In the genomic region with DNA sequence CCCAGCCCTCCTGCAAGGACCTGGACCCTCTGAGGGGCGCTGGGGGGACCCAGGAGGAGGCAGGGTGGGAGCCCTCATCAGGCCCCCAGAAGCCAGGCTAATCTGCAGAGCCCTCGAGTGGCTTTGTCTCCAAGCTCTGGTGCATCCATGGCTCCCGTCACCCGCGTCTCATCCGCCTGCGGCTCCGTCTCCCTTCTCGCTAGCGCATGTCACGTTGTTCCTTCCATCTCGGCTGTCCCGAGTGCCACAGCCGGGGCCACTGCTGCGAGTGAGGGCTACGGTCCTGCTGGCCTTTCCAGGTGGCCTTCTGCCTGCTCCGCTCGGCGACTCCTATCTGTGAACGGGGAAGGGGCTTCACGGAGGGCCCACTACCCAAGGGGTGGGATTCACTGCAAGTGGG, we compare ENCODE assay signal across 28 cellular contexts.
"Had no signal": no experiment of that assay in that cellular context is flagged by ENCODE, and none has a peak within 500 bp of the region (broad histone marks: within the 10 kb centered on the region; RNA-seq: fewer than 3 reads in every experiment).

No MANE protein-coding gene starts in this region.

- H3K4me1 ChIP-seq: foreskin keratinocyte, gastroesophageal sphincter, left lung, psoas muscle, thyroid gland had no signal

- H3K9me3 ChIP-seq: esophagus muscularis mucosa, gastroesophageal sphincter, heart left ventricle, left lung, mucosa of descending colon, psoas muscle, thyroid gland, vagina had no signal

- H3K4me3 ChIP-seq: dorsolateral prefrontal cortex, esophagus muscularis mucosa, gastroesophageal sphincter, heart left ventricle, left lung, mucosa of descending colon, psoas muscle, smooth muscle cell, thyroid gland, vagina had no signal

- H3K27me3 ChIP-seq: dorsolateral prefrontal cortex, foreskin keratinocyte, heart left ventricle, left lung, thyroid gland, vagina had no signal

- DNase-seq: dorsolateral prefrontal cortex; effector CD8-positive, alpha-beta T cell; foreskin keratinocyte; heart left ventricle; hippocampal formation; left cardiac atrium; left lung; mesenchymal stem cell; mucosa of descending colon; naive B cell; psoas muscle; right cardiac atrium; stimulated activated CD4-positive, alpha-beta T cell treated with anti-CD3 and anti-CD28 coated beads, Interleukin-12 subunit alpha, Interleukin-12 subunit beta, amount 100 ng/mL, for 4 hours; stimulated activated CD4-positive, alpha-beta T cell treated with anti-CD3 and anti-CD28 coated beads, Interleukin-1b, Interleukin-23, amount 100 ng/mL, for 48 hours; stimulated activated CD4-positive, alpha-beta T cell treated with anti-CD3 and anti-CD28 coated beads, Interleukin-4, amount 100 ng/mL, for 1 hour; stimulated activated CD8-positive, alpha-beta memory T cell treated with anti-CD3 and anti-CD28 coated beads, Interleukin-4, amount 100 ng/mL, for 48 hours; stimulated activated naive CD4-positive, alpha-beta T cell; stimulated activated naive CD8-positive, alpha-beta T cell treated with anti-CD3 and anti-CD28 coated beads, Interleukin-15, amount 100 ng/mL, for 72 hours; thyroid gland; trophoblast cell had no signal

- H3K4me2 ChIP-seq: smooth muscle cell had no signal

- H3K27ac ChIP-seq: dorsolateral prefrontal cortex, esophagus muscularis mucosa, foreskin keratinocyte, gastroesophageal sphincter, heart left ventricle, left lung, psoas muscle, thyroid gland, vagina had no signal

- ATAC-seq: foreskin keratinocyte; gastroesophageal sphincter; heart left ventricle; left cardiac atrium; left lung; mucosa of descending colon; natural killer cell treated with Interleukin-12 subunit alpha and Interleukin-12 subunit beta and Interleukin-15 and Interleukin-18, amount 100 ng/mL, for 72 hours; psoas muscle; right cardiac atrium had no signal

- H3K36me3 ChIP-seq: esophagus muscularis mucosa, gastroesophageal sphincter, heart left ventricle, left lung, thyroid gland, vagina had no signal

- FAIRE-seq: colon, endothelial cell of umbilical vein, islet of Langerhans had no signal
